ENCODE assay signal across 17 cellular contexts in genomic region chr10:34495938-34496337, GRCh38.
A peak's percentile ranks its signal among the peaks of the same experiment; 100 is the strongest.
DNase-seq lines count a peak whose midpoint lies in the region; ATAC-seq and TF ChIP-seq lines count a peak whose summit lies in the region.
"Had no signal": no experiment of that assay in that cellular context is flagged by ENCODE, and none has a peak within 500 bp of the region (broad histone marks: within the 10 kb centered on the region; RNA-seq: fewer than 3 reads in every experiment).

No MANE protein-coding gene starts in this region.

- no peak for TF ChIP-seq CTCF in GM12865 (IDR thresholded peaks at IDR 0.05; ENCODE audit: insufficient read depth, low read depth, low read length, missing control alignments)

- peak; percentile 10 for DNase-seq in Daoy (ENCODE audit: low read depth)
- peak; percentile 4 for DNase-seq in GM12865 (ENCODE audit: low read depth)
- DNase-seq in RPMI7951 (ENCODE audit: low read depth) = peak; percentile 9
- peak; percentile 56 for DNase-seq in kidney tubule cell (ENCODE audit: low spot score)
- DNase-seq in HPDE6-E6E7 (ENCODE audit: extremely low spot score) = no peak
- DNase-seq: CD8-positive, alpha-beta memory T cell; DMS153; GDM1; NCI-H1048; NCI-H146; NCI-H2107; PC-9 had no signal

- ATAC-seq in GM19467 (IDR thresholded peaks at IDR 0.05; ENCODE audit: unreplicated experiment) (no peak), HG02571 (IDR thresholded peaks at IDR 0.05; ENCODE audit: unreplicated experiment) (no peak)
- ATAC-seq: Right ventricle myocardium inferior had no signal

- H3K4me3 ChIP-seq in GM12865 (ENCODE audit: low read depth, low read length) = no peak overlapping the region
- H3K4me3 ChIP-seq: BLaER1, PC-9, SK-N-MC had no signal
